10 cellular contexts compared by ENCODE assay signal in the genomic region with DNA sequence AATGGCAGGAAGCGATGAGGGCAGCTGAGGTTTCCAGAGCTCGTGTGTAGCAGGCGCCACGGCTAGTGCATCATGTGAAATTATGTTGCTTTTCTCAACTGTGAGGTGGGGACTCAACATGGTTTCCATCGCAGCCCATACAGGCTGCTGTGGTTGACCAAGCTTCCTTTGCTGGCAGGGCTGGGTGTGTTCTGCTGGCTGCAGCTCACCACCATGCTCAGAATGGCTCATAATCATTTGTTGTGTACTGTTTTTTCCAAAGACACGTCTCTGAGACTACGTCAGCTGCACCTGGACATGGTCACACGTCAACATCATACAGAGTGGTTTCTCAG. TPM values are rescaled to one million over a fixed set of nuclear protein-coding genes. Genes with fewer than 3 reads are reported as not detected.
DNase-seq lines count a peak whose midpoint lies in the region; ATAC-seq and TF ChIP-seq lines count a peak whose summit lies in the region.
"Had no signal": no experiment of that assay in that cellular context is flagged by ENCODE, and none has a peak within 500 bp of the region (broad histone marks: within the 10 kb centered on the region; RNA-seq: fewer than 3 reads in every experiment).

No MANE protein-coding gene starts in this region.

- no peaks in the 10 kb centered on the region for H3K27me3 Mint-ChIP-seq in activated T-cell treated with anti-CD3 and anti-CD28 coated beads, Interleukin-2, amount 50 U/mL, for 4 hours (ENCODE audit: low read depth)

- DNase-seq in GM10266 (ENCODE audit: extremely low spot score) (peak; percentile 81), Kasumi-1 (lab: John Stamatoyannopoulos, UW) (peak; percentile 73 to 79), NCI-H1092 (lab: John Stamatoyannopoulos, UW) (no peak), ovary (no peak), ecto neural progenitor cell (ENCODE audit: low spot score) (no peak)
- peak; percentile 71 for DNase-seq in activated T-cell treated with anti-CD3 and anti-CD28 coated beads, Interleukin-2, amount 50 U/mL, for 4 hours
- DNase-seq in stimulated activated CD4-positive, alpha-beta T cell treated with anti-CD3 and anti-CD28 coated beads, Interleukin-4, amount 100 ng/mL, for 24 hours = peak; percentile 80

- TF ChIP-seq EP300 in ovary (IDR thresholded peaks at IDR 0.05) = no peak

- no peaks in the 10 kb centered on the region for H3K27me3 ChIP-seq in ovary

- H3K9me3 Mint-ChIP-seq in activated T-cell treated with anti-CD3 and anti-CD28 coated beads, Interleukin-2, amount 50 U/mL, for 4 hours = peaks cover 3% of the 10 kb centered on the region

- whole genome bisulfite sequencing in ovary, 3 donors = 75 to 81% (median 76%) methylated on average over 8 of the region's 8 CpGs

- H3K4me1 ChIP-seq in ovary (ENCODE audit: insufficient read depth) = no peaks in the 10 kb centered on the region

- no peaks in the 10 kb centered on the region for H3K36me3 Mint-ChIP-seq in activated T-cell treated with anti-CD3 and anti-CD28 coated beads, Interleukin-2, amount 50 U/mL, for 4 hours (ENCODE audit: insufficient read depth)

- no peak overlapping the region for H3K4me3 ChIP-seq in ovary

- TF ChIP-seq CTCF in GM10266 (IDR thresholded peaks at IDR 0.05; ENCODE audit: control insufficient read depth, insufficient read depth, low read depth, missing control alignments) (no peak), ovary (IDR thresholded peaks at IDR 0.05) (no peak)

- H3K4me3 Mint-ChIP-seq in activated T-cell treated with anti-CD3 and anti-CD28 coated beads, Interleukin-2, amount 50 U/mL, for 4 hours = peak overlapping the region; percentile 52
- H3K4me3 Mint-ChIP-seq: dendritic cell treated with granulocyte-macrophage colony-stimulating factor and Interleukin-4, amounts not matched to agents 40 ng/mL and 50 ng/mL, for 4 days had no signal

- no peaks in the 10 kb centered on the region for H3K36me3 ChIP-seq in ovary

- peaks cover 54% of the 10 kb centered on the region for H3K4me1 Mint-ChIP-seq in activated T-cell treated with anti-CD3 and anti-CD28 coated beads, Interleukin-2, amount 50 U/mL, for 4 hours (ENCODE audit: low read depth)

- peak; percentile 83 for ATAC-seq in GM21528 (IDR thresholded peaks at IDR 0.05; ENCODE audit: low FRiP score, unreplicated experiment)
- ATAC-seq in activated T-cell treated with anti-CD3 and anti-CD28 coated beads, Interleukin-2, amount 50 U/mL, for 4 hours = peak; percentile 89 to 91

- intact Hi-C loops in ovary (cut with DNase I) = no loop called here

- TF ChIP-seq POLR2A in ovary (IDR thresholded peaks at IDR 0.05) = no peak

- no peaks in the 10 kb centered on the region for H3K9me3 ChIP-seq in ovary

- H3K27ac ChIP-seq in ovary = no peak overlapping the region

RNA-seq across cellular contexts. Expression of a gene that starts 16.1 kb away (rescaled TPM):
- 10 to 100 TPM; 23.7 to 28.7 (median 26.6) TPM for total RNA-seq in activated T-cell treated with anti-CD3 and anti-CD28 coated beads, Interleukin-2, amount 50 U/mL, for 4 hours
- total RNA-seq in ovary = 10 to 100 TPM in 3 of 7 donors, 1 to 10 TPM in 4; 5.4 to 16.9 (median 9.4) TPM
- polyA plus RNA-seq in ovary = 1 to 10 TPM; 6.8 to 9.8 TPM

RNA-seq across cellular contexts. Expression of a gene that starts 30.6 kb away (rescaled TPM):
- not detected for total RNA-seq in activated T-cell treated with anti-CD3 and anti-CD28 coated beads, Interleukin-2, amount 50 U/mL, for 4 hours
- total RNA-seq in ovary = 1 to 10 TPM in 2 of 7 donors, under 1 TPM in 1, not detected in 4; 0.28 to 5.2 (median 3.1) TPM
- not detected for polyA plus RNA-seq in ovary
- total RNA-seq: skeletal muscle tissue had no signal

Comparison
In these comparisons a context has a peak if more than half of its experiments do, and no peak if none do; other contexts are left out.
1. DNase-seq: peak in GM10266 (single experiment), Kasumi-1 (2 of 2), activated T-cell treated with anti-CD3 and anti-CD28 coated beads, Interleukin-2, amount 50 U/mL, for 4 hours (single experiment) and stimulated activated CD4-positive, alpha-beta T cell treated with anti-CD3 and anti-CD28 coated beads, Interleukin-4, amount 100 ng/mL, for 24 hours (single experiment); none in NCI-H1092 (single experiment), ovary (0 of 5) and ecto neural progenitor cell (single experiment).